Comparison of ENCODE assay signal across 8 cellular contexts in genomic region chr11:47863189-47863892, GRCh38. TPM values are rescaled to one million over a fixed set of nuclear protein-coding genes. Genes with fewer than 3 reads are reported as not detected.
DNase-seq lines count a peak whose midpoint lies in the region; ATAC-seq and TF ChIP-seq lines count a peak whose summit lies in the region.

No MANE protein-coding gene starts in this region.

- peak overlapping the region; percentile 29 for H3K27ac ChIP-seq in hepatocyte
- H3K27ac ChIP-seq in GM23338 (ENCODE audit: low read depth), result no peak overlapping the region

- H4K20me1 ChIP-seq in hepatocyte (ENCODE audit: insufficient read depth, poor library complexity, severe bottlenecking) (no peaks in the 10 kb centered on the region), GM23338 (replicated peaks; ENCODE audit: insufficient read depth) (no peaks in the 10 kb centered on the region)

- no peak overlapping the region for H3K27ac Mint-ChIP-seq in GM23338

- in situ Hi-C loops in SK-MEL-5 (cut with HindIII; ENCODE audit: low pct_unique_long_range_greater_than_20kb, low sequenced_read_pairs), result no loop called here

- H3K4me1 Mint-ChIP-seq in GM23338, result peaks cover 2% of the 10 kb centered on the region; the same call in 2 of the 3 replicates

- no peaks in the 10 kb centered on the region for H3K9me3 ChIP-seq in hepatocyte (ENCODE audit: low read depth)

- H3K27me3 ChIP-seq in hepatocyte, result no peaks in the 10 kb centered on the region
- no peaks in the 10 kb centered on the region for H3K27me3 ChIP-seq in GM23338 (ENCODE audit: insufficient read depth)

- no peaks in the 10 kb centered on the region for H3F3A ChIP-seq in GM23338 (replicated peaks; ENCODE audit: low read depth)

- H3K36me3 ChIP-seq in hepatocyte (replicated peaks; ENCODE audit: insufficient read depth, low read depth) (no peaks in the 10 kb centered on the region), GM23338 (ENCODE audit: insufficient read depth) (no peaks in the 10 kb centered on the region)

- H3K79me2 ChIP-seq in hepatocyte, result no peaks in the 10 kb centered on the region
- no peaks in the 10 kb centered on the region for H3K79me2 ChIP-seq in GM23338 (replicated peaks; ENCODE audit: insufficient read depth)

- DNase-seq in SK-MEL-5 (ENCODE audit: low read depth, low spot score) (peak; percentile 92), hepatocyte (ENCODE audit: low spot score) (peak; percentile 24), HEK293T (ENCODE audit: extremely low spot score) (no peak), GM23338 (ENCODE audit: low spot score) (no peak), NCI-H2081 (lab: John Stamatoyannopoulos, UW) (no peak), GF-D8 (lab: John Stamatoyannopoulos, UW) (no peak)

- H2AFZ ChIP-seq in hepatocyte (no peak overlapping the region), GM23338 (no peak overlapping the region; the same call in 1 of the 2 replicates)

- no peaks in the 10 kb centered on the region for H3K9me3 Mint-ChIP-seq in GM23338

- H3K36me3 Mint-ChIP-seq in GM23338 (ENCODE audit: low read depth), result no peaks in the 10 kb centered on the region

- POLR2A ChIA-PET in HEK293T (lab: Yijun Ruan, JAX), result no interaction called here

- H3K4me3 ChIP-seq in hepatocyte (no peak overlapping the region), GM23338 (no peak overlapping the region)

- no peaks in the 10 kb centered on the region for H3K27me3 Mint-ChIP-seq in GM23338 (ENCODE audit: insufficient read depth, low read depth, poor library complexity)

- CTCF ChIA-PET in HEK293T (lab: Yijun Ruan, JAX), result no interaction called here

- H3K4me1 ChIP-seq in hepatocyte (ENCODE audit: insufficient read depth) (peaks cover 3% of the 10 kb centered on the region), GM23338 (ENCODE audit: insufficient read depth) (no peaks in the 10 kb centered on the region; the same call in 1 of the 2 replicates)

- WGBS in hepatocyte (ENCODE audit: low lambda C conversion rate, missing lambda C conversion rate), result 53% methylated on average over 4 of the region's 4 CpGs

- H3K4me2 ChIP-seq in hepatocyte (peak overlapping the region; percentile 18), GM23338 (no peak overlapping the region)

- ATAC-seq in GM18499 (IDR thresholded peaks at IDR 0.05; ENCODE audit: insufficient read depth, unreplicated experiment) (peak; percentile 63), HG02798 (IDR thresholded peaks at IDR 0.05; ENCODE audit: poor library complexity, unreplicated experiment) (peak; percentile 62), GM23338 (no peak)

- no peaks in the 10 kb centered on the region for H3K9me2 ChIP-seq in hepatocyte (replicated peaks; ENCODE audit: insufficient read depth)
- no peaks in the 10 kb centered on the region for H3K9me2 ChIP-seq in GM23338 (ENCODE audit: insufficient read depth)

- TF ChIP-seq CTCF in hepatocyte (IDR thresholded peaks at IDR 0.05; ENCODE audit: poor library complexity), result no peak
- TF ChIP-seq CTCF in GM23338 (conservative IDR thresholded peaks at IDR 0.05; ENCODE audit: low read depth in 2 of 2), result no peak

- H3K4me3 Mint-ChIP-seq in GM23338, result no peak overlapping the region

TF ChIP-seq in HEK293T, 16 proteins besides CTCF, POLR2A, EP300 and RAD21:
- TF ChIP-seq L3MBTL2 (conservative IDR thresholded peaks at IDR 0.05) (no peak), ZNF384 (IDR thresholded peaks at IDR 0.05) (no peak), TARDBP (IDR thresholded peaks at IDR 0.05) (no peak), FOXM1 (IDR thresholded peaks at IDR 0.05; ENCODE audit: borderline replicate concordance) (no peak), HDGF (IDR thresholded peaks at IDR 0.05; ENCODE audit: borderline replicate concordance) (no peak), CTBP1 (IDR thresholded peaks at IDR 0.05; ENCODE audit: borderline replicate concordance) (no peak), PKNOX1 (IDR thresholded peaks at IDR 0.05) (no peak), BHLHE40 (IDR thresholded peaks at IDR 0.05; ENCODE audit: borderline replicate concordance) (no peak)
TF ChIP-seq in HEK293T: peak in this region for 0.

TF ChIP-seq in GM23338, 12 proteins besides CTCF, POLR2A, EP300 and RAD21:
- TF ChIP-seq ZNF331 (CRISPR knock-in tag; IDR thresholded peaks at IDR 0.05; ENCODE audit: low read depth) (no peak), CREB1 (CRISPR knock-in tag; IDR thresholded peaks at IDR 0.05; ENCODE audit: low read depth) (no peak), ZNF114 (CRISPR knock-in tag; IDR thresholded peaks at IDR 0.05) (no peak), REST (IDR thresholded peaks at IDR 0.05; ENCODE audit: unreplicated experiment) (no peak), EZH2 (IDR thresholded peaks at IDR 0.05; ENCODE audit: low read depth, unreplicated experiment) (no peak), JUNB (IDR thresholded peaks at IDR 0.05; ENCODE audit: unreplicated experiment) (no peak), STAT1 (IDR thresholded peaks at IDR 0.05; ENCODE audit: unreplicated experiment) (no peak)
- TF ChIP-seq, protein P1, sequence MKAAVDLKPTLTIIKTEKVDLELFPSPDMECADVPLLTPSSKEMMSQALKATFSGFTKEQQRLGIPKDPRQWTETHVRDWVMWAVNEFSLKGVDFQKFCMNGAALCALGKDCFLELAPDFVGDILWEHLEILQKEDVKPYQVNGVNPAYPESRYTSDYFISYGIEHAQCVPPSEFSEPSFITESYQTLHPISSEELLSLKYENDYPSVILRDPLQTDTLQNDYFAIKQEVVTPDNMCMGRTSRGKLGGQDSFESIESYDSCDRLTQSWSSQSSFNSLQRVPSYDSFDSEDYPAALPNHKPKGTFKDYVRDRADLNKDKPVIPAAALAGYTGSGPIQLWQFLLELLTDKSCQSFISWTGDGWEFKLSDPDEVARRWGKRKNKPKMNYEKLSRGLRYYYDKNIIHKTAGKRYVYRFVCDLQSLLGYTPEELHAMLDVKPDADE (IDR thresholded peaks at IDR 0.05), result no peak

RNA-seq across cellular contexts. Expression of gene NUP160, which starts 15.2 kb away (rescaled TPM):
- total RNA-seq in SK-MEL-5 (2014; rRNA removed; shearing (Covaris generic)), result 33.7 and 37.7 TPM in 2 replicates
- 25.8 and 34.6 TPM in 2 replicates for polyA plus RNA-seq in SK-MEL-5 (2015; cell fraction: cytosol; rRNA removed)
- 51.5 and 75.8 TPM in 2 replicates for polyA plus RNA-seq in SK-MEL-5 (2015; cell fraction: nucleus; rRNA removed)
- total RNA-seq in hepatocyte, result 32.6 and 38.1 TPM in 2 replicates
- polyA plus RNA-seq in hepatocyte (21.0 and 21.9 TPM in 2 replicates), GM23338 (2016; fragmentation: Nextera tagmentation; extraction: Ambion mirVana) (41.2 and 41.9 TPM in 2 replicates)
- total RNA-seq in GM23338 (2014; rRNA removed; shearing (Covaris generic)), result 101 and 108 TPM in 2 replicates

Comparison
In these comparisons a context has a peak if more than half of its experiments do, and no peak if none do; other contexts are left out.
1. DNase-seq: peak in SK-MEL-5 (single experiment) and hepatocyte (single experiment); none in HEK293T (single experiment), GM23338 (single experiment), NCI-H2081 (0 of 2) and GF-D8 (single experiment).